Comparison of ENCODE assay signal across 1 cellular context in genomic region chr2:163735692-163736432, GRCh38.
TF ChIP-seq lines count a peak whose summit lies in the region.

A gene with protein sequence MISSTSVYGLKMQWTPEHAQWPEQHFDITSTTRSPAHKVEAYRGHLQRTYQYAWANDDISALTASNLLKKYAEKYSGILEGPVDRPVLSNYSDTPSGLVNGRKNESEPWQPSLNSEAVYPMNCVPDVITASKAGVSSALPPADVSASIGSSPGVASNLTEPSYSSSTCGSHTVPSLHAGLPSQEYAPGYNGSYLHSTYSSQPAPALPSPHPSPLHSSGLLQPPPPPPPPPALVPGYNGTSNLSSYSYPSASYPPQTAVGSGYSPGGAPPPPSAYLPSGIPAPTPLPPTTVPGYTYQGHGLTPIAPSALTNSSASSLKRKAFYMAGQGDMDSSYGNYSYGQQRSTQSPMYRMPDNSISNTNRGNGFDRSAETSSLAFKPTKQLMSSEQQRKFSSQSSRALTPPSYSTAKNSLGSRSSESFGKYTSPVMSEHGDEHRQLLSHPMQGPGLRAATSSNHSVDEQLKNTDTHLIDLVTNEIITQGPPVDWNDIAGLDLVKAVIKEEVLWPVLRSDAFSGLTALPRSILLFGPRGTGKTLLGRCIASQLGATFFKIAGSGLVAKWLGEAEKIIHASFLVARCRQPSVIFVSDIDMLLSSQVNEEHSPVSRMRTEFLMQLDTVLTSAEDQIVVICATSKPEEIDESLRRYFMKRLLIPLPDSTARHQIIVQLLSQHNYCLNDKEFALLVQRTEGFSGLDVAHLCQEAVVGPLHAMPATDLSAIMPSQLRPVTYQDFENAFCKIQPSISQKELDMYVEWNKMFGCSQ (minus strand): TSS chr2:163736008. CDS start chr2:163734927, 1,081 bp downstream.

TF ChIP-seq in HepG2, 621 proteins besides CTCF, POLR2A, EP300 and RAD21 (continued from another document):
- TF ChIP-seq, protein P1, sequence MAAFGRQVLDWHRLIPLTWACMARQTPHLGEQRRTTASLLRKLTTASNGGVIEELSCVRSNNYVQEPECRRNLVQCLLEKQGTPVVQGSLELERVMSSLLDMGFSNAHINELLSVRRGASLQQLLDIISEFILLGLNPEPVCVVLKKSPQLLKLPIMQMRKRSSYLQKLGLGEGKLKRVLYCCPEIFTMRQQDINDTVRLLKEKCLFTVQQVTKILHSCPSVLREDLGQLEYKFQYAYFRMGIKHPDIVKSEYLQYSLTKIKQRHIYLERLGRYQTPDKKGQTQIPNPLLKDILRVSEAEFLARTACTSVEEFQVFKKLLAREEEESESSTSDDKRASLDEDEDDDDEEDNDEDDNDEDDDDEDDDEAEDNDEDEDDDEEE (CRISPR knock-in tag; IDR thresholded peaks at IDR 0.05), result peak; percentile 33
- TF ChIP-seq TRIM22 (IDR thresholded peaks at IDR 0.05), result no peak
- TF ChIP-seq SIX4 (CRISPR knock-in tag; IDR thresholded peaks at IDR 0.05), result peak; percentile 60; the same call in 1 of the 2 replicates
- peak; percentile 58; the same call in 1 of the 2 replicates for TF ChIP-seq FOXO1 (CRISPR knock-in tag; IDR thresholded peaks at IDR 0.05)
- peak; percentile 42; the same call in 1 of the 2 replicates for TF ChIP-seq TARDBP (CRISPR knock-in tag; IDR thresholded peaks at IDR 0.05)
- TF ChIP-seq E2F2 (CRISPR knock-in tag; IDR thresholded peaks at IDR 0.05; ENCODE audit: borderline replicate concordance), result 0 out of 2 replicates have a peak, but pooled peaks have one; percentile 14
- TF ChIP-seq KDM5A (IDR thresholded peaks at IDR 0.05; ENCODE audit: borderline replicate concordance, low read length), result peak; percentile 43; the same call in 1 of the 2 replicates
- TF ChIP-seq ZNF780A (CRISPR knock-in tag; IDR thresholded peaks at IDR 0.05), result 0 out of 2 replicates have a peak, but pooled peaks have one; percentile 44
- TF ChIP-seq ZNF772 (CRISPR knock-in tag; IDR thresholded peaks at IDR 0.05), result peak; percentile 74; the same call in 1 of the 2 replicates
- TF ChIP-seq ZNF432 (CRISPR knock-in tag; IDR thresholded peaks at IDR 0.05; ENCODE audit: borderline replicate concordance), result no peak
- peak; percentile 81 for TF ChIP-seq ZNF878 (CRISPR knock-in tag; IDR thresholded peaks at IDR 0.05)
- TF ChIP-seq SP2 (CRISPR knock-in tag; IDR thresholded peaks at IDR 0.05), result no peak
- 0 out of 2 replicates have a peak, but pooled peaks have one; percentile 7 for TF ChIP-seq FOXK2 (IDR thresholded peaks at IDR 0.05)
- TF ChIP-seq ZSCAN12 (CRISPR knock-in tag; IDR thresholded peaks at IDR 0.05), result no peak
- TF ChIP-seq LCORL (IDR thresholded peaks at IDR 0.05), result peak; percentile 72; the same call in 1 of the 2 replicates
- no peak for TF ChIP-seq LCORL (CRISPR knock-in tag; IDR thresholded peaks at IDR 0.05)
- no peak for TF ChIP-seq NPAS2 (CRISPR knock-in tag; IDR thresholded peaks at IDR 0.05; ENCODE audit: borderline replicate concordance)
- peak; percentile 85 for TF ChIP-seq HDAC1 (CRISPR knock-in tag; IDR thresholded peaks at IDR 0.05)
